Comparison of ENCODE assay signal across 1 cellular context in the genomic region with DNA sequence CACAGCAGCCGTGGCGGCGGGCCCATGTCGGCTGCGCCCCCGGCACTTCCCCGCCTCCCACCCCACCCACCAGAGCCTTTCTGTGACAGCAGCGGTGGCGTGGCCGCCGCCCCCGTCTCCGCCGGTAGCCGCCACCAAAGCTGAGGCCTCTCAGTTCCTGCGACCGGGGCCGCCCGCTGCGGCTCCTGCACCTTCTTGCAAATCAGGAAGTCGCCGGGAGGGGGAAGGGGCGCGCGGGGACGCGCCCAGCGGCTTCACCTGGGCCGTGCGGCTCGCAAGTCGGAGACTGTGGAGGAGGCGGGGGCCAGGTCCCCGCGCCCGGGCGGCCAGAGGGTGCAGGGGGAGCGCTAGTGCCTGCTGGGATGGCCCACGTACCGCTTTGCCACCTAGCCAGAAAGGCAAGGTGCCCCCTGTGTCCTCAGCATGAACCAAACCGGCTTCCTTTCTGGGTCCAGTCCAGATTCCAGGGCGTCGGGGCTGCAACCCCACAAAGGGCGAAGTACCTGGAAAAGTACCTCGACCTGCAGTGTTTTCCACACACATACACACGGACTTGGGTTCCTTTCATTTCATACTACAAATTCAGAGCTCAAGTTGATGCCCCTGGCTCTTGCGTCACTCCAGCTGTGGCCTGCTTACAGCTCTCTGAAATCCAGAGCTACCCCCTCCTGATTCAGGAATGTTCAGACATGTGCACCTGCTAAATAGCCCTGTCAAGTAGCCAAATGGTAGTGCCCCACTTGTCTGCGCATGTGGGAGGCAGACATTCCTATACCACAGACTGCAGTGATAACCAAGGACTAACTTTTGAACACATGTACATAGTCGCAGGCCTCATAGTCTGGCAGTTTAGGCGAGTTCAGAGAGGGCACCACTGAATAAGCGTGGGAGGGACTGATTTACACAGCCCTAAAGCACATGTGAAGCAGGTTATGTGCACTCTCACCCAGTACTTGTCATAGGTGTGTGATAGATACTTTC.
TF ChIP-seq lines count a peak whose summit lies in the region.

A gene with protein sequence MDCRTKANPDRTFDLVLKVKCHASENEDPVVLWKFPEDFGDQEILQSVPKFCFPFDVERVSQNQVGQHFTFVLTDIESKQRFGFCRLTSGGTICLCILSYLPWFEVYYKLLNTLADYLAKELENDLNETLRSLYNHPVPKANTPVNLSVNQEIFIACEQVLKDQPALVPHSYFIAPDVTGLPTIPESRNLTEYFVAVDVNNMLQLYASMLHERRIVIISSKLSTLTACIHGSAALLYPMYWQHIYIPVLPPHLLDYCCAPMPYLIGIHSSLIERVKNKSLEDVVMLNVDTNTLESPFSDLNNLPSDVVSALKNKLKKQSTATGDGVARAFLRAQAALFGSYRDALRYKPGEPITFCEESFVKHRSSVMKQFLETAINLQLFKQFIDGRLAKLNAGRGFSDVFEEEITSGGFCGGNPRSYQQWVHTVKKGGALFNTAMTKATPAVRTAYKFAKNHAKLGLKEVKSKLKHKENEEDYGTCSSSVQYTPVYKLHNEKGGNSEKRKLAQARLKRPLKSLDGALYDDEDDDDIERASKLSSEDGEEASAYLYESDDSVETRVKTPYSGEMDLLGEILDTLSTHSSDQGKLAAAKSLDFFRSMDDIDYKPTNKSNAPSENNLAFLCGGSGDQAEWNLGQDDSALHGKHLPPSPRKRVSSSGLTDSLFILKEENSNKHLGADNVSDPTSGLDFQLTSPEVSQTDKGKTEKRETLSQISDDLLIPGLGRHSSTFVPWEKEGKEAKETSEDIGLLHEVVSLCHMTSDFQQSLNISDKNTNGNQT (minus strand): TSS at position 199 of the 981 bp plus-strand sequence. CDS start 325 bp downstream, outside the sequence.

TF ChIP-seq in K562, 482 proteins besides CTCF, POLR2A, EP300 and RAD21 (continued from another document and continues in another):
- TF ChIP-seq, protein P1, sequence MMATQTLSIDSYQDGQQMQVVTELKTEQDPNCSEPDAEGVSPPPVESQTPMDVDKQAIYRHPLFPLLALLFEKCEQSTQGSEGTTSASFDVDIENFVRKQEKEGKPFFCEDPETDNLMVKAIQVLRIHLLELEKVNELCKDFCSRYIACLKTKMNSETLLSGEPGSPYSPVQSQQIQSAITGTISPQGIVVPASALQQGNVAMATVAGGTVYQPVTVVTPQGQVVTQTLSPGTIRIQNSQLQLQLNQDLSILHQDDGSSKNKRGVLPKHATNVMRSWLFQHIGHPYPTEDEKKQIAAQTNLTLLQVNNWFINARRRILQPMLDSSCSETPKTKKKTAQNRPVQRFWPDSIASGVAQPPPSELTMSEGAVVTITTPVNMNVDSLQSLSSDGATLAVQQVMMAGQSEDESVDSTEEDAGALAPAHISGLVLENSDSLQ (IDR thresholded peaks at IDR 0.05) = peak; percentile 21; the same call in 1 of the 2 replicates
- TF ChIP-seq, protein P2, sequence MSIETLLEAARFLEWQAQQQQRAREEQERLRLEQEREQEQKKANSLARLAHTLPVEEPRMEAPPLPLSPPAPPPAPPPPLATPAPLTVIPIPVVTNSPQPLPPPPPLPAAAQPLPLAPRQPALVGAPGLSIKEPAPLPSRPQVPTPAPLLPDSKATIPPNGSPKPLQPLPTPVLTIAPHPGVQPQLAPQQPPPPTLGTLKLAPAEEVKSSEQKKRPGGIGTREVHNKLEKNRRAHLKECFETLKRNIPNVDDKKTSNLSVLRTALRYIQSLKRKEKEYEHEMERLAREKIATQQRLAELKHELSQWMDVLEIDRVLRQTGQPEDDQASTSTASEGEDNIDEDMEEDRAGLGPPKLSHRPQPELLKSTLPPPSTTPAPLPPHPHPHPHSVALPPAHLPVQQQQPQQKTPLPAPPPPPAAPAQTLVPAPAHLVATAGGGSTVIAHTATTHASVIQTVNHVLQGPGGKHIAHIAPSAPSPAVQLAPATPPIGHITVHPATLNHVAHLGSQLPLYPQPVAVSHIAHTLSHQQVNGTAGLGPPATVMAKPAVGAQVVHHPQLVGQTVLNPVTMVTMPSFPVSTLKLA (conservative IDR thresholded peaks at IDR 0.05) = peak in 1 of 2 experiments; percentile 47; a peak in 2 of 4 replicates
- TF ChIP-seq GATAD2A (IDR thresholded peaks at IDR 0.05) (0 out of 2 replicates have a peak, but pooled peaks have one; percentile 25), ZNF695 (CRISPR knock-in tag; IDR thresholded peaks at IDR 0.05) (no peak), SMARCA4 (IDR thresholded peaks at IDR 0.05) (no peak), ZNF766 (CRISPR knock-in tag; conservative IDR thresholded peaks at IDR 0.05) (no peak), CXXC5 (CRISPR knock-in tag; IDR thresholded peaks at IDR 0.05) (peak; percentile 70), NFE2L1 (tag; IDR thresholded peaks at IDR 0.05; ENCODE audit: borderline replicate concordance, low read depth) (no peak), MTA2 (IDR thresholded peaks at IDR 0.05; ENCODE audit: low read depth) (no peak), ZNF830 (CRISPR knock-in tag; IDR thresholded peaks at IDR 0.05) (no peak), SRSF1 (IDR thresholded peaks at IDR 0.05; ENCODE audit: low read depth, low read length) (no peak), ZKSCAN3 (CRISPR knock-in tag; IDR thresholded peaks at IDR 0.05) (no peak), BMI1 (IDR thresholded peaks at IDR 0.05; ENCODE audit: low read length) (no peak), FOXK1 (CRISPR knock-in tag; IDR thresholded peaks at IDR 0.05; ENCODE audit: borderline replicate concordance) (0 out of 2 replicates have a peak, but pooled peaks have one; percentile 63), NFRKB (IDR thresholded peaks at IDR 0.05; ENCODE audit: low read depth) (no peak; the same call in 1 of the 2 replicates), NFYB (IDR thresholded peaks at IDR 0.05; ENCODE audit: extremely low read depth, insufficient read length) (no peak), MYBL2 (IDR thresholded peaks at IDR 0.05; ENCODE audit: low read depth) (no peak), MYBL2 (CRISPR knock-in tag; IDR thresholded peaks at IDR 0.05; ENCODE audit: borderline replicate concordance) (no peak), TSC22D4 (tag; IDR thresholded peaks at IDR 0.05) (no peak), TBP (optimal IDR thresholded peaks at IDR 0.05; ENCODE audit: low read depth, low read length) (peak; percentile 62), NR2C1 (IDR thresholded peaks at IDR 0.05) (no peak), NR2C1 (tag; IDR thresholded peaks at IDR 0.05) (no peak), HCFC1 (IDR thresholded peaks at IDR 0.05; ENCODE audit: low read depth, low read length) (no peak; the same call in 1 of the 2 replicates), KDM2B (CRISPR knock-in tag; IDR thresholded peaks at IDR 0.05) (0 out of 2 replicates have a peak, but pooled peaks have one; percentile 43), ZNF668 (CRISPR knock-in tag; IDR thresholded peaks at IDR 0.05) (no peak)
- TF ChIP-seq, protein P3, sequence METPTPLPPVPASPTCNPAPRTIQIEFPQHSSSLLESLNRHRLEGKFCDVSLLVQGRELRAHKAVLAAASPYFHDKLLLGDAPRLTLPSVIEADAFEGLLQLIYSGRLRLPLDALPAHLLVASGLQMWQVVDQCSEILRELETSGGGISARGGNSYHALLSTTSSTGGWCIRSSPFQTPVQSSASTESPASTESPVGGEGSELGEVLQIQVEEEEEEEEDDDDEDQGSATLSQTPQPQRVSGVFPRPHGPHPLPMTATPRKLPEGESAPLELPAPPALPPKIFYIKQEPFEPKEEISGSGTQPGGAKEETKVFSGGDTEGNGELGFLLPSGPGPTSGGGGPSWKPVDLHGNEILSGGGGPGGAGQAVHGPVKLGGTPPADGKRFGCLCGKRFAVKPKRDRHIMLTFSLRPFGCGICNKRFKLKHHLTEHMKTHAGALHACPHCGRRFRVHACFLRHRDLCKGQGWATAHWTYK (CRISPR knock-in tag; IDR thresholded peaks at IDR 0.05) = peak; percentile 59; the same call in 1 of the 2 replicates
- TF ChIP-seq, protein P4, sequence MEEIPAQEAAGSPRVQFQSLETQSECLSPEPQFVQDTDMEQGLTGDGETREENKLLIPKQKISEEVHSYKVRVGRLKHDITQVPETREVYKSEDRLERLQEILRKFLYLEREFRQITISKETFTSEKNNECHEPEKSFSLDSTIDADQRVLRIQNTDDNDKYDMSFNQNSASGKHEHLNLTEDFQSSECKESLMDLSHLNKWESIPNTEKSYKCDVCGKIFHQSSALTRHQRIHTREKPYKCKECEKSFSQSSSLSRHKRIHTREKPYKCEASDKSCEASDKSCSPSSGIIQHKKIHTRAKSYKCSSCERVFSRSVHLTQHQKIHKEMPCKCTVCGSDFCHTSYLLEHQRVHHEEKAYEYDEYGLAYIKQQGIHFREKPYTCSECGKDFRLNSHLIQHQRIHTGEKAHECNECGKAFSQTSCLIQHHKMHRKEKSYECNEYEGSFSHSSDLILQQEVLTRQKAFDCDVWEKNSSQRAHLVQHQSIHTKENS (CRISPR knock-in tag; IDR thresholded peaks at IDR 0.05) = no peak
- TF ChIP-seq, protein P5, sequence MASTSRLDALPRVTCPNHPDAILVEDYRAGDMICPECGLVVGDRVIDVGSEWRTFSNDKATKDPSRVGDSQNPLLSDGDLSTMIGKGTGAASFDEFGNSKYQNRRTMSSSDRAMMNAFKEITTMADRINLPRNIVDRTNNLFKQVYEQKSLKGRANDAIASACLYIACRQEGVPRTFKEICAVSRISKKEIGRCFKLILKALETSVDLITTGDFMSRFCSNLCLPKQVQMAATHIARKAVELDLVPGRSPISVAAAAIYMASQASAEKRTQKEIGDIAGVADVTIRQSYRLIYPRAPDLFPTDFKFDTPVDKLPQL (IDR thresholded peaks at IDR 0.05; ENCODE audit: extremely low read depth, insufficient read length) = no peak
- TF ChIP-seq, protein P6, sequence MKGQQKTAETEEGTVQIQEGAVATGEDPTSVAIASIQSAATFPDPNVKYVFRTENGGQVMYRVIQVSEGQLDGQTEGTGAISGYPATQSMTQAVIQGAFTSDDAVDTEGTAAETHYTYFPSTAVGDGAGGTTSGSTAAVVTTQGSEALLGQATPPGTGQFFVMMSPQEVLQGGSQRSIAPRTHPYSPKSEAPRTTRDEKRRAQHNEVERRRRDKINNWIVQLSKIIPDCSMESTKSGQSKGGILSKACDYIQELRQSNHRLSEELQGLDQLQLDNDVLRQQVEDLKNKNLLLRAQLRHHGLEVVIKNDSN (CRISPR knock-in tag; IDR thresholded peaks at IDR 0.05) = no peak
- TF ChIP-seq, protein P7, sequence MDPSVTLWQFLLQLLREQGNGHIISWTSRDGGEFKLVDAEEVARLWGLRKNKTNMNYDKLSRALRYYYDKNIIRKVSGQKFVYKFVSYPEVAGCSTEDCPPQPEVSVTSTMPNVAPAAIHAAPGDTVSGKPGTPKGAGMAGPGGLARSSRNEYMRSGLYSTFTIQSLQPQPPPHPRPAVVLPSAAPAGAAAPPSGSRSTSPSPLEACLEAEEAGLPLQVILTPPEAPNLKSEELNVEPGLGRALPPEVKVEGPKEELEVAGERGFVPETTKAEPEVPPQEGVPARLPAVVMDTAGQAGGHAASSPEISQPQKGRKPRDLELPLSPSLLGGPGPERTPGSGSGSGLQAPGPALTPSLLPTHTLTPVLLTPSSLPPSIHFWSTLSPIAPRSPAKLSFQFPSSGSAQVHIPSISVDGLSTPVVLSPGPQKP (CRISPR knock-in tag; IDR thresholded peaks at IDR 0.05) = no peak
- TF ChIP-seq, protein P8, sequence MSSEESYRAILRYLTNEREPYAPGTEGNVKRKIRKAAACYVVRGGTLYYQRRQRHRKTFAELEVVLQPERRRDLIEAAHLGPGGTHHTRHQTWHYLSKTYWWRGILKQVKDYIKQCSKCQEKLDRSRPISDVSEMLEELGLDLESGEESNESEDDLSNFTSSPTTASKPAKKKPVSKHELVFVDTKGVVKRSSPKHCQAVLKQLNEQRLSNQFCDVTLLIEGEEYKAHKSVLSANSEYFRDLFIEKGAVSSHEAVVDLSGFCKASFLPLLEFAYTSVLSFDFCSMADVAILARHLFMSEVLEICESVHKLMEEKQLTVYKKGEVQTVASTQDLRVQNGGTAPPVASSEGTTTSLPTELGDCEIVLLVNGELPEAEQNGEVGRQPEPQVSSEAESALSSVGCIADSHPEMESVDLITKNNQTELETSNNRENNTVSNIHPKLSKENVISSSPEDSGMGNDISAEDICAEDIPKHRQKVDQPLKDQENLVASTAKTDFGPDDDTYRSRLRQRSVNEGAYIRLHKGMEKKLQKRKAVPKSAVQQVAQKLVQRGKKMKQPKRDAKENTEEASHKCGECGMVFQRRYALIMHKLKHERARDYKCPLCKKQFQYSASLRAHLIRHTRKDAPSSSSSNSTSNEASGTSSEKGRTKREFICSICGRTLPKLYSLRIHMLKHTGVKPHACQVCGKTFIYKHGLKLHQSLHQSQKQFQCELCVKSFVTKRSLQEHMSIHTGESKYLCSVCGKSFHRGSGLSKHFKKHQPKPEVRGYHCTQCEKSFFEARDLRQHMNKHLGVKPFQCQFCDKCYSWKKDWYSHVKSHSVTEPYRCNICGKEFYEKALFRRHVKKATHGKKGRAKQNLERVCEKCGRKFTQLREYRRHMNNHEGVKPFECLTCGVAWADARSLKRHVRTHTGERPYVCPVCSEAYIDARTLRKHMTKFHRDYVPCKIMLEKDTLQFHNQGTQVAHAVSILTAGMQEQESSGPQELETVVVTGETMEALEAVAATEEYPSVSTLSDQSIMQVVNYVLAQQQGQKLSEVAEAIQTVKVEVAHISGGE (CRISPR knock-in tag; IDR thresholded peaks at IDR 0.05) = peak in 1 of 3 experiments; percentile 62; a peak in 3 of 6 replicates
- TF ChIP-seq, protein P9, sequence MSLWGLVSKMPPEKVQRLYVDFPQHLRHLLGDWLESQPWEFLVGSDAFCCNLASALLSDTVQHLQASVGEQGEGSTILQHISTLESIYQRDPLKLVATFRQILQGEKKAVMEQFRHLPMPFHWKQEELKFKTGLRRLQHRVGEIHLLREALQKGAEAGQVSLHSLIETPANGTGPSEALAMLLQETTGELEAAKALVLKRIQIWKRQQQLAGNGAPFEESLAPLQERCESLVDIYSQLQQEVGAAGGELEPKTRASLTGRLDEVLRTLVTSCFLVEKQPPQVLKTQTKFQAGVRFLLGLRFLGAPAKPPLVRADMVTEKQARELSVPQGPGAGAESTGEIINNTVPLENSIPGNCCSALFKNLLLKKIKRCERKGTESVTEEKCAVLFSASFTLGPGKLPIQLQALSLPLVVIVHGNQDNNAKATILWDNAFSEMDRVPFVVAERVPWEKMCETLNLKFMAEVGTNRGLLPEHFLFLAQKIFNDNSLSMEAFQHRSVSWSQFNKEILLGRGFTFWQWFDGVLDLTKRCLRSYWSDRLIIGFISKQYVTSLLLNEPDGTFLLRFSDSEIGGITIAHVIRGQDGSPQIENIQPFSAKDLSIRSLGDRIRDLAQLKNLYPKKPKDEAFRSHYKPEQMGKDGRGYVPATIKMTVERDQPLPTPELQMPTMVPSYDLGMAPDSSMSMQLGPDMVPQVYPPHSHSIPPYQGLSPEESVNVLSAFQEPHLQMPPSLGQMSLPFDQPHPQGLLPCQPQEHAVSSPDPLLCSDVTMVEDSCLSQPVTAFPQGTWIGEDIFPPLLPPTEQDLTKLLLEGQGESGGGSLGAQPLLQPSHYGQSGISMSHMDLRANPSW (CRISPR knock-in tag; IDR thresholded peaks at IDR 0.05) = no peak
- TF ChIP-seq, protein P10, sequence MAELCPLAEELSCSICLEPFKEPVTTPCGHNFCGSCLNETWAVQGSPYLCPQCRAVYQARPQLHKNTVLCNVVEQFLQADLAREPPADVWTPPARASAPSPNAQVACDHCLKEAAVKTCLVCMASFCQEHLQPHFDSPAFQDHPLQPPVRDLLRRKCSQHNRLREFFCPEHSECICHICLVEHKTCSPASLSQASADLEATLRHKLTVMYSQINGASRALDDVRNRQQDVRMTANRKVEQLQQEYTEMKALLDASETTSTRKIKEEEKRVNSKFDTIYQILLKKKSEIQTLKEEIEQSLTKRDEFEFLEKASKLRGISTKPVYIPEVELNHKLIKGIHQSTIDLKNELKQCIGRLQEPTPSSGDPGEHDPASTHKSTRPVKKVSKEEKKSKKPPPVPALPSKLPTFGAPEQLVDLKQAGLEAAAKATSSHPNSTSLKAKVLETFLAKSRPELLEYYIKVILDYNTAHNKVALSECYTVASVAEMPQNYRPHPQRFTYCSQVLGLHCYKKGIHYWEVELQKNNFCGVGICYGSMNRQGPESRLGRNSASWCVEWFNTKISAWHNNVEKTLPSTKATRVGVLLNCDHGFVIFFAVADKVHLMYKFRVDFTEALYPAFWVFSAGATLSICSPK (IDR thresholded peaks at IDR 0.05; ENCODE audit: borderline replicate concordance) = no peak
